In the genomic region with DNA sequence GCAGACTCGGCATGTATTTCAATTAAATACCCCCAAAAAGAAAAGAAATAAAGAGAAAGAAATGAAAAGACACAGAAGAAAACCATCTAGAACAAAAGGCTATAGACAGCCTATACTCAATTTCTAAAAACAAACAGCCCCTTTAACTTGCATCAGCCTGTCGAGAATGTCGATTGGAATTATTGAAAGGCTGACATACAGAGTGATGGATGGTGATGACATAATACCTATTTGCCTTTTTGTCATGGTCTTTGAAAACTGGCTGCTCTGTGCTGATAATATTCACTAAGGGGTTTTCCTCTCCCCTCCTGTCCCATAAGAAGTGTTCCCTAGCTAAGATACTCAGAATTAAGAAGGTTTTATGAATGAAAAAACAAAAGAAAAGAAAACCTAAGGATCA, we compare ENCODE assay signal across 1 cellular context.
TF ChIP-seq lines count a peak whose summit lies in the region.

No MANE protein-coding gene starts in this region.

TF ChIP-seq in K562, 482 proteins besides CTCF, POLR2A, EP300 and RAD21 (continues in another document):
- TF ChIP-seq E2F6 (IDR thresholded peaks at IDR 0.05; ENCODE audit: borderline replicate concordance in 1 of 2, extremely low read depth in 1 of 2, insufficient read depth in 1 of 2, insufficient read length in 1 of 2, low read depth in 1 of 2, low read length in 1 of 2, poor library complexity in 1 of 2, severe bottlenecking in 1 of 2), result no peak
- no peak for TF ChIP-seq ZNF586 (CRISPR knock-in tag; conservative IDR thresholded peaks at IDR 0.05)
- TF ChIP-seq SFPQ (IDR thresholded peaks at IDR 0.05; ENCODE audit: low read depth, low read length), result no peak
- TF ChIP-seq L3MBTL2 (IDR thresholded peaks at IDR 0.05), result peak; percentile 32; the same call in 1 of the 2 replicates
- TF ChIP-seq, protein P1, sequence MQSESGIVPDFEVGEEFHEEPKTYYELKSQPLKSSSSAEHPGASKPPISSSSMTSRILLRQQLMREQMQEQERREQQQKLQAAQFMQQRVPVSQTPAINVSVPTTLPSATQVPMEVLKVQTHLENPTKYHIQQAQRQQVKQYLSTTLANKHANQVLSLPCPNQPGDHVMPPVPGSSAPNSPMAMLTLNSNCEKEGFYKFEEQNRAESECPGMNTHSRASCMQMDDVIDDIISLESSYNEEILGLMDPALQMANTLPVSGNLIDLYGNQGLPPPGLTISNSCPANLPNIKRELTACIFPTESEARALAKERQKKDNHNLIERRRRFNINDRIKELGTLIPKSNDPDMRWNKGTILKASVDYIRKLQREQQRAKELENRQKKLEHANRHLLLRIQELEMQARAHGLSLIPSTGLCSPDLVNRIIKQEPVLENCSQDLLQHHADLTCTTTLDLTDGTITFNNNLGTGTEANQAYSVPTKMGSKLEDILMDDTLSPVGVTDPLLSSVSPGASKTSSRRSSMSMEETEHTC (IDR thresholded peaks at IDR 0.05), result no peak
- no peak for TF ChIP-seq SAFB2 (IDR thresholded peaks at IDR 0.05; ENCODE audit: borderline replicate concordance, low read depth, low read length, severe bottlenecking)
- peak; percentile 57 for TF ChIP-seq SOX6 (IDR thresholded peaks at IDR 0.05)
- TF ChIP-seq ZBTB49 (CRISPR knock-in tag; IDR thresholded peaks at IDR 0.05; ENCODE audit: borderline replicate concordance), result no peak
- TF ChIP-seq CLOCK (CRISPR knock-in tag; IDR thresholded peaks at IDR 0.05; ENCODE audit: borderline replicate concordance), result no peak
- TF ChIP-seq NONO (IDR thresholded peaks at IDR 0.05; ENCODE audit: low read depth in 2 of 2, low read length in 1 of 2), result no peak
- peak; percentile 72 for TF ChIP-seq TEAD4 (IDR thresholded peaks at IDR 0.05; ENCODE audit: low read length)
- no peak for TF ChIP-seq TEAD4 (CRISPR knock-in tag; IDR thresholded peaks at IDR 0.05; ENCODE audit: borderline replicate concordance)
- TF ChIP-seq ZEB2 (IDR thresholded peaks at IDR 0.05), result peak; percentile 30; the same call in 1 of the 2 replicates
- TF ChIP-seq PTBP1 (IDR thresholded peaks at IDR 0.05; ENCODE audit: low read depth, low read length), result no peak
- peak; percentile 33 for TF ChIP-seq TAF9B (IDR thresholded peaks at IDR 0.05; ENCODE audit: partially characterized antibody)
- TF ChIP-seq HDAC6 (IDR thresholded peaks at IDR 0.05; ENCODE audit: low read depth, low read length), result no peak
- no peak for TF ChIP-seq SIN3A (IDR thresholded peaks at IDR 0.05; ENCODE audit: borderline replicate concordance in 2 of 2, control insufficient read depth in 1 of 2, low read depth in 2 of 2, low read length in 2 of 2)
- no peak for TF ChIP-seq GABPB2 (CRISPR knock-in tag; conservative IDR thresholded peaks at IDR 0.05)
- TF ChIP-seq RBBP5 (IDR thresholded peaks at IDR 0.05; ENCODE audit: borderline replicate concordance, insufficient read depth, low read length, poor library complexity, severe bottlenecking), result no peak
- no peak for TF ChIP-seq KDM5B (IDR thresholded peaks at IDR 0.05; ENCODE audit: insufficient replicate concordance, low read depth, low read length)
- peak; percentile 52 for TF ChIP-seq EP400 (IDR thresholded peaks at IDR 0.05)
- no peak for TF ChIP-seq ZNF699 (CRISPR knock-in tag; IDR thresholded peaks at IDR 0.05; ENCODE audit: insufficient replicate concordance)
- TF ChIP-seq CHAMP1 (IDR thresholded peaks at IDR 0.05), result peak; percentile 86
- no peak for TF ChIP-seq DIDO1 (tag; IDR thresholded peaks at IDR 0.05; ENCODE audit: low read depth)
- TF ChIP-seq RBM17 (IDR thresholded peaks at IDR 0.05; ENCODE audit: borderline replicate concordance, low read depth, low read length), result no peak
- TF ChIP-seq, protein P2, sequence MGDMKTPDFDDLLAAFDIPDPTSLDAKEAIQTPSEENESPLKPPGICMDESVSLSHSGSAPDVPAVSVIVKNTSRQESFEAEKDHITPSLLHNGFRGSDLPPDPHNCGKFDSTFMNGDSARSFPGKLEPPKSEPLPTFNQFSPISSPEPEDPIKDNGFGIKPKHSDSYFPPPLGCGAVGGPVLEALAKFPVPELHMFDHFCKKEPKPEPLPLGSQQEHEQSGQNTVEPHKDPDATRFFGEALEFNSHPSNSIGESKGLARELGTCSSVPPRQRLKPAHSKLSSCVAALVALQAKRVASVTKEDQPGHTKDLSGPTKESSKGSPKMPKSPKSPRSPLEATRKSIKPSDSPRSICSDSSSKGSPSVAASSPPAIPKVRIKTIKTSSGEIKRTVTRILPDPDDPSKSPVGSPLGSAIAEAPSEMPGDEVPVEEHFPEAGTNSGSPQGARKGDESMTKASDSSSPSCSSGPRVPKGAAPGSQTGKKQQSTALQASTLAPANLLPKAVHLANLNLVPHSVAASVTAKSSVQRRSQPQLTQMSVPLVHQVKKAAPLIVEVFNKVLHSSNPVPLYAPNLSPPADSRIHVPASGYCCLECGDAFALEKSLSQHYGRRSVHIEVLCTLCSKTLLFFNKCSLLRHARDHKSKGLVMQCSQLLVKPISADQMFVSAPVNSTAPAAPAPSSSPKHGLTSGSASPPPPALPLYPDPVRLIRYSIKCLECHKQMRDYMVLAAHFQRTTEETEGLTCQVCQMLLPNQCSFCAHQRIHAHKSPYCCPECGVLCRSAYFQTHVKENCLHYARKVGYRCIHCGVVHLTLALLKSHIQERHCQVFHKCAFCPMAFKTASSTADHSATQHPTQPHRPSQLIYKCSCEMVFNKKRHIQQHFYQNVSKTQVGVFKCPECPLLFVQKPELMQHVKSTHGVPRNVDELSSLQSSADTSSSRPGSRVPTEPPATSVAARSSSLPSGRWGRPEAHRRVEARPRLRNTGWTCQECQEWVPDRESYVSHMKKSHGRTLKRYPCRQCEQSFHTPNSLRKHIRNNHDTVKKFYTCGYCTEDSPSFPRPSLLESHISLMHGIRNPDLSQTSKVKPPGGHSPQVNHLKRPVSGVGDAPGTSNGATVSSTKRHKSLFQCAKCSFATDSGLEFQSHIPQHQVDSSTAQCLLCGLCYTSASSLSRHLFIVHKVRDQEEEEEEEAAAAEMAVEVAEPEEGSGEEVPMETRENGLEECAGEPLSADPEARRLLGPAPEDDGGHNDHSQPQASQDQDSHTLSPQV (IDR thresholded peaks at IDR 0.05), result peak; percentile 44
- peak; percentile 65; the same call in 1 of the 2 replicates for TF ChIP-seq ATF4 (CRISPR knock-in tag; IDR thresholded peaks at IDR 0.05)
- peak; percentile 86 for TF ChIP-seq CEBPG (CRISPR knock-in tag; IDR thresholded peaks at IDR 0.05)
- peak; percentile 35 to 80; a peak in 3 of 4 replicates for TF ChIP-seq CEBPG (tag; conservative IDR thresholded peaks at IDR 0.05 in 1 of 2, IDR thresholded peaks at IDR 0.05 in 1 of 2)
- peak; percentile 90 for TF ChIP-seq DPF2 (IDR thresholded peaks at IDR 0.05)
- no peak for TF ChIP-seq FOXO4 (CRISPR knock-in tag; IDR thresholded peaks at IDR 0.05)
- TF ChIP-seq ZNF23 (CRISPR knock-in tag; IDR thresholded peaks at IDR 0.05), result no peak
- TF ChIP-seq CTBP1 (IDR thresholded peaks at IDR 0.05; ENCODE audit: borderline replicate concordance), result no peak; the same call in 1 of the 2 replicates
- no peak for TF ChIP-seq PHB (CRISPR knock-in tag; IDR thresholded peaks at IDR 0.05)
- no peak for TF ChIP-seq PTRF (tag; IDR thresholded peaks at IDR 0.05)
- TF ChIP-seq, protein P3, sequence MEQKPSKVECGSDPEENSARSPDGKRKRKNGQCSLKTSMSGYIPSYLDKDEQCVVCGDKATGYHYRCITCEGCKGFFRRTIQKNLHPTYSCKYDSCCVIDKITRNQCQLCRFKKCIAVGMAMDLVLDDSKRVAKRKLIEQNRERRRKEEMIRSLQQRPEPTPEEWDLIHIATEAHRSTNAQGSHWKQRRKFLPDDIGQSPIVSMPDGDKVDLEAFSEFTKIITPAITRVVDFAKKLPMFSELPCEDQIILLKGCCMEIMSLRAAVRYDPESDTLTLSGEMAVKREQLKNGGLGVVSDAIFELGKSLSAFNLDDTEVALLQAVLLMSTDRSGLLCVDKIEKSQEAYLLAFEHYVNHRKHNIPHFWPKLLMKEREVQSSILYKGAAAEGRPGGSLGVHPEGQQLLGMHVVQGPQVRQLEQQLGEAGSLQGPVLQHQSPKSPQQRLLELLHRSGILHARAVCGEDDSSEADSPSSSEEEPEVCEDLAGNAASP (IDR thresholded peaks at IDR 0.05), result no peak
- TF ChIP-seq ZNF444 (CRISPR knock-in tag; IDR thresholded peaks at IDR 0.05), result no peak
- peak in 1 of 2 experiments; percentile 82; a peak in 1 of 4 replicates for TF ChIP-seq ARNT (IDR thresholded peaks at IDR 0.05)
